ENCODE assay signal across 12 cellular contexts in the genomic region with DNA sequence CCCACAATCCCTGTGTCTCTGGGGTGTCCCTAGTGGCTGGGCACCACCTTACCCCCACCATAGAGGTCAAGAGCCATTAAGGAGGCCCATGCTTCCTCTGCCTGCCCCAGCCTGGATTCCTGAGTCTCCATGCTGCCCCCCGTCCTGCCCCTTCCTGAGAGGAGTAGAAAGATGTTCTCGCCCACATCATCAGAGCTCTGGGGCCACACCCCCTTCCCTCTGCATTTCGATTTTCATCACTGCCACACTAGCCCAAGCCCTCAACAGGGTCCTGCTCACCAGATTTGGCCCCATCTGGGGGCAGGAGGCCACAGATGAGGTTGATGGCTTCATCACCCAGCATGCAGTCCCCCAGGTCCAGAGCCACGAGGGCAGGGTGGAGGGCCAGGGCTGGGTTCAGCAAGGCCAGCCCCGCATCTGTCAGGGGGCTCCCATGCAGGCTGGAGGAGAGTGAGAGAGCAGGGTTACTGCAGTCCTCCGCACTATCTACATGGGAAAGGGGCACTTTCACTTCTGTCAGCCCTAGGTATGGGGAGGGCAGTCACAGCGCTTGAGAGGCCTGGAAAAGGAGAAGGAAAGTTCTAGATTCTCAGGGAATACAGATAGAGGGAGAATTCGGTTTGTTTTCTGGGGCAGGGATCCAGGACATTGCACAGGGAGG. TPM values are rescaled to one million over a fixed set of nuclear protein-coding genes. Genes with fewer than 3 reads are reported as not detected.
DNase-seq lines count a peak whose midpoint lies in the region; ATAC-seq and TF ChIP-seq lines count a peak whose summit lies in the region.
"Had no signal": no experiment of that assay in that cellular context is flagged by ENCODE, and none has a peak within 500 bp of the region (broad histone marks: within the 10 kb centered on the region; RNA-seq: fewer than 3 reads in every experiment).

No MANE protein-coding gene starts in this region.

- no TSS peak for BruUV-seq in Calu3 (replicated peaks; lab: Mats Ljungman, UMichigan)

- H3K27ac Mint-ChIP-seq in Calu3 (ENCODE audit: unreplicated experiment) (peak overlapping the region; percentile 86), naive B cell (peak overlapping the region in 5 of 6 donors; percentile 36 to 84 (median 80))
- no peak overlapping the region for H3K27ac Mint-ChIP-seq in activated naive CD8-positive, alpha-beta T cell

- no peak overlapping the region for H2AFZ ChIP-seq in ACC112 (ENCODE audit: low read length, unreplicated experiment)

- no peak overlapping the region for H3K27ac ChIP-seq in ACC112 (ENCODE audit: low read depth, low read length)

- peaks cover 4% of the 10 kb centered on the region for H3K4me1 ChIP-seq in ACC112 (ENCODE audit: control insufficient read depth, insufficient read depth, low read length, unreplicated experiment)

- ATAC-seq in naive B cell (ENCODE audit: low read depth in 2 of 2), result no peak
- no peak for ATAC-seq in left lobe of liver
- no peak for ATAC-seq in HG03442 (IDR thresholded peaks at IDR 0.05; ENCODE audit: unreplicated experiment)
- ATAC-seq in HG02884 (IDR thresholded peaks at IDR 0.05; ENCODE audit: unreplicated experiment), result no peak
- ATAC-seq: Right ventricle myocardium inferior had no signal

- peak overlapping the region; percentile 79; the same call in 1 of the 2 replicates for H3K4me3 ChIP-seq in ACC112 (ENCODE audit: low read depth, low read length)

- H3K36me3 Mint-ChIP-seq in Calu3 (ENCODE audit: insufficient read depth, unreplicated experiment) (peaks cover 63% of the 10 kb centered on the region), naive B cell (peaks cover 12 to 18% of the 10 kb centered on the region in 2 donors)
- H3K36me3 Mint-ChIP-seq in activated naive CD8-positive, alpha-beta T cell, result peaks cover 3% of the 10 kb centered on the region

- H3K4me1 Mint-ChIP-seq in Calu3 (ENCODE audit: low read depth, unreplicated experiment) (peaks cover 16% of the 10 kb centered on the region), naive B cell (peaks cover 26 to 49% (median 34%) of the 10 kb centered on the region in 3 donors)
- H3K4me1 Mint-ChIP-seq in activated naive CD8-positive, alpha-beta T cell (ENCODE audit: low read depth), result peaks cover 20% of the 10 kb centered on the region

- H3K36me3 ChIP-seq in ACC112 (ENCODE audit: insufficient read depth, low read length), result no peaks in the 10 kb centered on the region; the same call in none of the 2 replicates

- peak overlapping the region; percentile 73 for H3K4me3 Mint-ChIP-seq in Calu3 (ENCODE audit: low read depth, unreplicated experiment)
- peak overlapping the region; percentile 89 for H3K4me3 Mint-ChIP-seq in activated naive CD8-positive, alpha-beta T cell
- H3K4me3 Mint-ChIP-seq in naive B cell, result peak overlapping the region; percentile 55 to 93 (median 88)

- TF ChIP-seq CTCF in Calu3 (IDR thresholded peaks at IDR 0.05; ENCODE audit: unreplicated experiment), result no peak

- DNase-seq in Calu3 (no peak), naive B cell (no peak), left lobe of liver (ENCODE audit: low spot score) (no peak), OCI-M2 (lab: John Stamatoyannopoulos, UW; ENCODE audit: unreplicated experiment) (no peak)
- DNase-seq: MV-4-11, NCI-H510A treated with DMSO at 0.1 percent for 48 hours had no signal

- no peaks in the 10 kb centered on the region for H3K9me3 Mint-ChIP-seq in Calu3 (ENCODE audit: low read depth, unreplicated experiment)
- no peaks in the 10 kb centered on the region for H3K9me3 Mint-ChIP-seq in activated naive CD8-positive, alpha-beta T cell (ENCODE audit: low read depth)
- no peaks in the 10 kb centered on the region for H3K9me3 Mint-ChIP-seq in naive B cell

- H3K27me3 Mint-ChIP-seq in Calu3 (ENCODE audit: unreplicated experiment) (peaks cover 27% of the 10 kb centered on the region), naive B cell (peaks cover 11 to 18% (median 17%) of the 10 kb centered on the region in 3 donors)
- H3K27me3 Mint-ChIP-seq in activated naive CD8-positive, alpha-beta T cell, result peaks cover 8% of the 10 kb centered on the region

- no peaks in the 10 kb centered on the region for H3K79me2 ChIP-seq in ACC112 (ENCODE audit: control insufficient read depth, insufficient read depth, low read length, unreplicated experiment)

- no peaks in the 10 kb centered on the region for H3K27me3 ChIP-seq in ACC112 (ENCODE audit: insufficient read depth, low read length)

- intact Hi-C loops in Calu3 (cut with micrococcal nuclease; ENCODE audit: unreplicated experiment), result no loop called here

- CTCF ChIA-PET in Calu3 (lab: Charles Lee), result interaction anchor here (0.7 to 3.4 kb wide), 5 partner anchors 8 to 122 kb away, joined by 3 to 18 read pairs (median 3); a partner anchor contains a TSS

RNA-seq across cellular contexts. Expression of a gene that starts 1.5 kb away (rescaled TPM):
- total RNA-seq in Calu3 (2022) (0.47 and 0.50 TPM in 2 replicates), left lobe of liver (0.40 TPM)
- not detected for polyA plus RNA-seq in naive B cell (ENCODE audit: low read depth in 6 of 6)
- polyA plus RNA-seq: GM12878 had no signal

RNA-seq across cellular contexts. Expression of a gene that starts 8.1 kb away (rescaled TPM):
- total RNA-seq in Calu3 (2022) (127 and 133 TPM in 2 replicates), left lobe of liver (67.9 TPM)
- 10 to 100 TPM; 72.5 to 97.5 (median 89.9) TPM for polyA plus RNA-seq in naive B cell (ENCODE audit: low read depth in 6 of 6)

RNA-seq across cellular contexts. Expression of a gene that starts 8.3 kb away (rescaled TPM):
- total RNA-seq in Calu3 (2022) (79.6 and 92.1 TPM in 2 replicates), left lobe of liver (13.3 TPM)
- polyA plus RNA-seq in naive B cell (ENCODE audit: low read depth in 6 of 6), result 10 to 100 TPM in 4 of 6 donors, 1 to 10 TPM in 2; 9.3 to 19.8 (median 13.1) TPM

RNA-seq across cellular contexts. Expression of a gene that starts 31.2 kb away (rescaled TPM):
- total RNA-seq in Calu3 (2022), result 70.7 and 72.3 TPM in 2 replicates
- polyA plus RNA-seq in naive B cell (ENCODE audit: low read depth in 6 of 6), result 10 to 100 TPM in 3 of 6 donors, 1 to 10 TPM in 3; 6.9 to 16.7 (median 9.2) TPM
- 14.0 TPM for total RNA-seq in left lobe of liver

RNA-seq across cellular contexts. Expression of a gene that starts 53.3 kb away (rescaled TPM):
- total RNA-seq in Calu3 (2022) (0.59 and 0.86 TPM in 2 replicates), left lobe of liver (not detected)
- under 1 TPM in 4 of 6 donors, not detected in 2; 0.34 to 0.39 (median 0.39) TPM for polyA plus RNA-seq in naive B cell (ENCODE audit: low read depth in 6 of 6)
